Comparison of ENCODE assay signal across 8 cellular contexts in genomic region chr10:74081192-74081803, GRCh38.
A peak's percentile ranks its signal among the peaks of the same experiment; 100 is the strongest.
DNase-seq lines count a peak whose midpoint lies in the region; ATAC-seq, FAIRE-seq and TF ChIP-seq lines count a peak whose summit lies in the region.

No MANE protein-coding gene starts in this region.

- no peak overlapping the region for H2AFZ ChIP-seq in K562 (ENCODE audit: low read depth, low read length)

- peak; percentile 85 for FAIRE-seq in K562 (lab: Jason Lieb, UNC)

- peak; percentile 84 to 86 for TF ChIP-seq RAD21 in K562 (CRISPR knock-in tag; conservative IDR thresholded peaks at IDR 0.05 in 1 of 2, IDR thresholded peaks at IDR 0.05 in 1 of 2)

- no TSS peak for BruUV-seq in K562 (replicated peaks; lab: Mats Ljungman, UMichigan)

- no peaks in the 10 kb centered on the region for H3K27me3 ChIP-seq in HUES64 (ENCODE audit: insufficient read depth, low read length)
- no peaks in the 10 kb centered on the region for H3K27me3 ChIP-seq in SJSA1 (replicated peaks)
- H3K27me3 ChIP-seq in K562 (ENCODE audit: control insufficient read depth in 2 of 2, insufficient read depth in 2 of 2, low read length in 2 of 2), result no peaks in the 10 kb centered on the region

- H3K9me1 ChIP-seq in K562 (ENCODE audit: control insufficient read depth, insufficient read depth, low read length), result no peaks in the 10 kb centered on the region

- intact Hi-C loops in K562 (cut with micrococcal nuclease), result loop anchor here (1.0 to 5.0 kb wide), 3 partner anchors 84 to 195 kb away; partner anchors contain the start of gene VCL

- in situ Hi-C loops in K562 (cut with MboI), result loop anchor here (5.0 kb wide), 1 partner anchor 194 kb away; no protein-coding TSS in a partner anchor

- no peaks in the 10 kb centered on the region for H4K20me1 ChIP-seq in K562 (replicated peaks; ENCODE audit: control insufficient read depth, insufficient read depth, low read length)

- no peak for TF ChIP-seq EP300 in K562 (IDR thresholded peaks at IDR 0.05; ENCODE audit: low read length)

- H3K4me1 ChIP-seq in HUES64 (ENCODE audit: insufficient read depth, low read length) (peaks cover 55% of the 10 kb centered on the region), SJSA1 (replicated peaks) (peaks cover 49% of the 10 kb centered on the region), K562 (replicated peaks in 1 of 2; ENCODE audit: control insufficient read depth in 2 of 2, insufficient read depth in 2 of 2, low read length in 2 of 2) (peaks cover 0 to 15% of the 10 kb centered on the region in 2 experiments; a peak in 1 of 5 replicates)

- no peak for TF ChIP-seq POLR2A in K562 (conservative IDR thresholded peaks at IDR 0.05)

- H3K27ac ChIP-seq in HUES64 (ENCODE audit: low read depth, low read length) (peak overlapping the region; percentile 75; the same call in 1 of the 2 replicates), SJSA1 (0 out of 2 replicates have a peak overlapping the region, but pooled peaks have one; percentile 74), K562 (ENCODE audit: extremely low read depth, low read depth, low read length) (no peak overlapping the region)

- DNase-seq in DMS53 treated with DMSO at 0.1 percent for 48 hours (lab: John Stamatoyannopoulos, UW; ENCODE audit: unreplicated experiment) (peak; percentile 17), SJSA1 (ENCODE audit: low read depth in 1 of 2, low spot score in 2 of 2) (peak in 1 of 2 experiments; percentile 48), K562 (ENCODE audit: extremely low read depth in 1 of 4, low spot score in 3 of 4) (peak; percentile 55 to 80 (median 68)), inferior parietal cortex (ENCODE audit: extremely low spot score) (peak; percentile 71)
- peak; percentile 42 to 45 for DNase-seq in stimulated activated CD4-positive, alpha-beta T cell treated with anti-CD3 and anti-CD28 coated beads, Interleukin-2, amount 100 ng/mL, for 24 hours

- no peak overlapping the region for H3K4me2 ChIP-seq in K562 (ENCODE audit: insufficient read depth, low read length)

- no peak overlapping the region for H3K4me3 ChIP-seq in HUES64 (ENCODE audit: low read length)
- H3K4me3 ChIP-seq in SJSA1, result no peak overlapping the region
- H3K4me3 ChIP-seq in K562, result no peak overlapping the region

- H3K36me3 ChIP-seq in HUES64 (ENCODE audit: insufficient read depth, low read length) (peaks cover 59% of the 10 kb centered on the region), SJSA1 (peaks cover 81% of the 10 kb centered on the region), K562 (ENCODE audit: control insufficient read depth, insufficient read depth, low read length) (peaks cover 59% of the 10 kb centered on the region)

- H3K79me2 ChIP-seq in K562 (ENCODE audit: control insufficient read depth, insufficient read depth, low read length), result no peaks in the 10 kb centered on the region

- H3K9ac ChIP-seq in HUES64 (ENCODE audit: low read depth, low read length) (no peak overlapping the region), K562 (ENCODE audit: insufficient read depth in 1 of 2, low read depth in 2 of 2, low read length in 2 of 2) (no peak overlapping the region)

- TF ChIP-seq CTCF in K562 (IDR thresholded peaks at IDR 0.05 in 2 of 3, conservative IDR thresholded peaks at IDR 0.05 in 1 of 3; ENCODE audit: insufficient read depth in 2 of 3, low read depth in 1 of 3, low read length in 3 of 3), result peak; percentile 79 to 85 (median 82)

- 61% methylated on average over 4 of the region's 4 CpGs for WGBS in HUES64
- 35% methylated on average over 4 of the region's 4 CpGs for WGBS in K562 (ENCODE audit: insufficient coverage, low coverage, missing lambda C conversion rate)

- H3K9me3 ChIP-seq in HUES64 (ENCODE audit: insufficient read depth, low read depth, low read length) (no peaks in the 10 kb centered on the region), SJSA1 (replicated peaks) (no peaks in the 10 kb centered on the region), K562 (replicated peaks; ENCODE audit: control insufficient read depth, insufficient read depth, low read depth, low read length) (no peaks in the 10 kb centered on the region)

- CTCF ChIA-PET in K562 (lab: Yijun Ruan, JAX; ENCODE audit: low intra/inter-chr PET ratio), result interaction anchor here (1.3 to 2.3 kb wide), 3 partner anchors 125 to 232 kb away, joined by 3 to 20 read pairs (median 15); no protein-coding TSS in a partner anchor

- ATAC-seq in K562 (peak; percentile 92), GM18519 (IDR thresholded peaks at IDR 0.05; ENCODE audit: low FRiP score, unreplicated experiment) (no peak), GM18867 (IDR thresholded peaks at IDR 0.05; ENCODE audit: unreplicated experiment) (no peak)

- POLR2A ChIA-PET in K562 (lab: Yijun Ruan, JAX), result interaction anchor here (0.6 to 1.6 kb wide), 10 partner anchors 9 to 202 kb away, joined by 3 to 5 read pairs (median 3); no protein-coding TSS in a partner anchor

TF ChIP-seq in K562, 482 proteins besides CTCF, POLR2A, EP300 and RAD21 (continues in another document):
- no peak for TF ChIP-seq SAFB2 (IDR thresholded peaks at IDR 0.05; ENCODE audit: borderline replicate concordance, low read depth, low read length, severe bottlenecking)
- no peak for TF ChIP-seq ZNF561 (CRISPR knock-in tag; conservative IDR thresholded peaks at IDR 0.05)
- TF ChIP-seq RFX7 (CRISPR knock-in tag; IDR thresholded peaks at IDR 0.05), result no peak
- no peak for TF ChIP-seq ZNF398 (CRISPR knock-in tag; IDR thresholded peaks at IDR 0.05)
- no peak for TF ChIP-seq HDAC3 (IDR thresholded peaks at IDR 0.05; ENCODE audit: borderline replicate concordance, partially characterized antibody)
- no peak for TF ChIP-seq TAF1 (IDR thresholded peaks at IDR 0.05; ENCODE audit: control insufficient read depth, extremely low read depth, insufficient read depth, low read length, severe bottlenecking)
- TF ChIP-seq GTF2B (IDR thresholded peaks at IDR 0.05; ENCODE audit: extremely low read depth, insufficient read length), result no peak
- TF ChIP-seq RBM15 (IDR thresholded peaks at IDR 0.05; ENCODE audit: insufficient read depth, low read length), result no peak
- no peak for TF ChIP-seq CBX5 (IDR thresholded peaks at IDR 0.05; ENCODE audit: borderline replicate concordance, low read depth)
- no peak for TF ChIP-seq ZNF165 (CRISPR knock-in tag; IDR thresholded peaks at IDR 0.05; ENCODE audit: borderline replicate concordance)
- no peak for TF ChIP-seq SREBF1 (IDR thresholded peaks at IDR 0.05; ENCODE audit: borderline replicate concordance, low read depth, low read length)
- no peak for TF ChIP-seq CREB3 (tag; conservative IDR thresholded peaks at IDR 0.05; ENCODE audit: low read depth)
- TF ChIP-seq LCOR (CRISPR knock-in tag; IDR thresholded peaks at IDR 0.05), result no peak
- TF ChIP-seq DEAF1 (CRISPR knock-in tag; IDR thresholded peaks at IDR 0.05), result peak; percentile 65
- no peak for TF ChIP-seq NR2C1 (IDR thresholded peaks at IDR 0.05)
- no peak for TF ChIP-seq NR2C1 (tag; IDR thresholded peaks at IDR 0.05)
